In genomic region chr7:106480161-106480579, GRCh38 we compare ENCODE assay signal across 11 cellular contexts.
DNase-seq lines count a peak whose midpoint lies in the region; ATAC-seq and TF ChIP-seq lines count a peak whose summit lies in the region.
"Had no signal": no experiment of that assay in that cellular context is flagged by ENCODE, and none has a peak within 500 bp of the region (broad histone marks: within the 10 kb centered on the region; RNA-seq: fewer than 3 reads in every experiment).

No MANE protein-coding gene starts in this region.

- intact Hi-C loops in activated CD4-positive, alpha-beta memory T cell treated with anti-CD3 and anti-CD28 coated beads for 36 hours (cut with micrococcal nuclease): loop anchor here (1.0 to 5.0 kb wide), 7 partner anchors 55 to 257 kb away; no protein-coding TSS in a partner anchor
- intact Hi-C loops in transverse colon (cut with DNase I; ENCODE audit: low total_unique reads): no loop called here

- H3K27me3 ChIP-seq in neural progenitor cell (no peaks in the 10 kb centered on the region), transverse colon (no peaks in the 10 kb centered on the region)

- H3K9me3 ChIP-seq in neural progenitor cell (ENCODE audit: low read depth): no peaks in the 10 kb centered on the region
- no peaks in the 10 kb centered on the region for H3K9me3 ChIP-seq in transverse colon
- H3K9me3 ChIP-seq: spleen had no signal

- H3K36me3 ChIP-seq in neural progenitor cell (no peaks in the 10 kb centered on the region), transverse colon (no peaks in the 10 kb centered on the region)
- H3K36me3 ChIP-seq: spleen had no signal

- no peak for TF ChIP-seq POLR2A in transverse colon (IDR thresholded peaks at IDR 0.05)

- peaks cover 44% of the 10 kb centered on the region for H3K4me1 Mint-ChIP-seq in activated CD4-positive, alpha-beta memory T cell treated with anti-CD3 and anti-CD28 coated beads for 36 hours (ENCODE audit: low read depth)
- H3K4me1 Mint-ChIP-seq in activated CD4-positive, alpha-beta memory T cell treated with anti-CD3 and anti-CD28 coated beads, Interleukin-2, amount 10 ng/mL, durations not matched to agents 7 days and 5 days: peaks cover 20% of the 10 kb centered on the region
- H3K4me1 Mint-ChIP-seq in neural progenitor cell: no peaks in the 10 kb centered on the region

- no peak for TF ChIP-seq EP300 in transverse colon (IDR thresholded peaks at IDR 0.05; ENCODE audit: low read depth)

- H3K27ac ChIP-seq in neural progenitor cell (no peak overlapping the region), transverse colon (no peak overlapping the region)
- H3K27ac ChIP-seq: spleen had no signal

- H3K4me1 ChIP-seq in neural progenitor cell (no peaks in the 10 kb centered on the region), transverse colon (peaks cover 0 to 2% (median 0%) of the 10 kb centered on the region in 4 donors)

- H3K4me3 ChIP-seq in neural progenitor cell (no peak overlapping the region), transverse colon (no peak overlapping the region)
- H3K4me3 ChIP-seq: spleen had no signal

- no peak for TF ChIP-seq CTCF in neural progenitor cell (IDR thresholded peaks at IDR 0.05)
- TF ChIP-seq CTCF in transverse colon (IDR thresholded peaks at IDR 0.05): no peak

- POLR2A ChIA-PET in activated CD4-positive, alpha-beta memory T cell treated with anti-CD3 and anti-CD28 coated beads for 36 hours (lab: Charles Lee): interaction anchor here (0.6 to 1.3 kb wide), 3 partner anchors 61 to 220 kb away, joined by 3 to 6 read pairs (median 3); no protein-coding TSS in a partner anchor
- POLR2A ChIA-PET in activated CD4-positive, alpha-beta memory T cell treated with anti-CD3 and anti-CD28 coated beads, Interleukin-2, amount 10 ng/mL, durations not matched to agents 7 days and 5 days (lab: Charles Lee): no interaction called here

- CTCF ChIA-PET in activated CD4-positive, alpha-beta memory T cell treated with anti-CD3 and anti-CD28 coated beads for 36 hours (lab: Charles Lee): no interaction called here
- CTCF ChIA-PET in activated CD4-positive, alpha-beta memory T cell treated with anti-CD3 and anti-CD28 coated beads, Interleukin-2, amount 10 ng/mL, durations not matched to agents 7 days and 5 days (lab: Charles Lee): no interaction called here

- H4K20me1 ChIP-seq in neural progenitor cell (ENCODE audit: low read depth): no peaks in the 10 kb centered on the region

- H3K4me3 Mint-ChIP-seq in activated CD4-positive, alpha-beta memory T cell treated with anti-CD3 and anti-CD28 coated beads for 36 hours: no peak overlapping the region
- no peak overlapping the region for H3K4me3 Mint-ChIP-seq in activated CD4-positive, alpha-beta memory T cell treated with anti-CD3 and anti-CD28 coated beads, Interleukin-2, amount 10 ng/mL, durations not matched to agents 7 days and 5 days
- no peak overlapping the region for H3K4me3 Mint-ChIP-seq in neural progenitor cell
- H3K4me3 Mint-ChIP-seq: dendritic cell treated with granulocyte-macrophage colony-stimulating factor and Interleukin-4, amounts not matched to agents 40 ng/mL and 50 ng/mL, for 4 days had no signal

- no peaks in the 10 kb centered on the region for H3F3A ChIP-seq in neural progenitor cell (ENCODE audit: low read depth)

- peaks cover 15% of the 10 kb centered on the region for H3K27me3 Mint-ChIP-seq in activated CD4-positive, alpha-beta memory T cell treated with anti-CD3 and anti-CD28 coated beads for 36 hours
- H3K27me3 Mint-ChIP-seq in activated CD4-positive, alpha-beta memory T cell treated with anti-CD3 and anti-CD28 coated beads, Interleukin-2, amount 10 ng/mL, durations not matched to agents 7 days and 5 days: peaks cover 10% of the 10 kb centered on the region
- no peaks in the 10 kb centered on the region for H3K27me3 Mint-ChIP-seq in neural progenitor cell (ENCODE audit: insufficient read depth, low read depth)

- H3K79me2 ChIP-seq in neural progenitor cell (ENCODE audit: low read depth): no peaks in the 10 kb centered on the region

- 78 to 82% methylated on average over 1 of the region's 1 CpG for WGBS in transverse colon (ENCODE audit: low coverage in 1 of 2), 2 donors

- in situ Hi-C loops in transverse colon (cut with MboI; ENCODE audit: low pct_ligation_motif_present in 1 of 4, low pct_unique_long_range_greater_than_20kb in 1 of 4, low sequenced_read_pairs in 3 of 4): no loop called here

- ATAC-seq in GM21723 (IDR thresholded peaks at IDR 0.05; ENCODE audit: unreplicated experiment) (peak; percentile 81), HG03280 (IDR thresholded peaks at IDR 0.05; ENCODE audit: unreplicated experiment) (peak; percentile 79)

- H3K27ac Mint-ChIP-seq in activated CD4-positive, alpha-beta memory T cell treated with anti-CD3 and anti-CD28 coated beads for 36 hours: peak overlapping the region; percentile 44
- no peak overlapping the region for H3K27ac Mint-ChIP-seq in activated CD4-positive, alpha-beta memory T cell treated with anti-CD3 and anti-CD28 coated beads, Interleukin-2, amount 10 ng/mL, durations not matched to agents 7 days and 5 days
- no peak overlapping the region for H3K27ac Mint-ChIP-seq in neural progenitor cell
- H3K27ac Mint-ChIP-seq: dendritic cell treated with granulocyte-macrophage colony-stimulating factor and Interleukin-4, amounts not matched to agents 40 ng/mL and 50 ng/mL, for 4 days had no signal

- DNase-seq in activated CD4-positive, alpha-beta memory T cell treated with anti-CD3 and anti-CD28 coated beads for 36 hours: no peak
- no peak for DNase-seq in activated CD4-positive, alpha-beta memory T cell treated with anti-CD3 and anti-CD28 coated beads, Interleukin-2, amount 10 ng/mL, durations not matched to agents 7 days and 5 days
- DNase-seq in neural progenitor cell (ENCODE audit: low spot score) (no peak), iPS-NIHi7 (ENCODE audit: extremely low spot score) (no peak), NCI-H748 (lab: John Stamatoyannopoulos, UW; ENCODE audit: unreplicated experiment) (no peak), transverse colon (no peak)
- DNase-seq: ACHN, spleen had no signal

- no peak overlapping the region for H3K9ac ChIP-seq in neural progenitor cell

- no peak overlapping the region for H3K4me2 ChIP-seq in neural progenitor cell

- no peaks in the 10 kb centered on the region for H3K36me3 Mint-ChIP-seq in activated CD4-positive, alpha-beta memory T cell treated with anti-CD3 and anti-CD28 coated beads for 36 hours
- H3K36me3 Mint-ChIP-seq in activated CD4-positive, alpha-beta memory T cell treated with anti-CD3 and anti-CD28 coated beads, Interleukin-2, amount 10 ng/mL, durations not matched to agents 7 days and 5 days (ENCODE audit: low read depth): no peaks in the 10 kb centered on the region
- no peaks in the 10 kb centered on the region for H3K36me3 Mint-ChIP-seq in neural progenitor cell

- H2AFZ ChIP-seq in neural progenitor cell (replicated peaks): peak overlapping the region; percentile 29

- H3K9me3 Mint-ChIP-seq in activated CD4-positive, alpha-beta memory T cell treated with anti-CD3 and anti-CD28 coated beads for 36 hours: no peaks in the 10 kb centered on the region
- H3K9me3 Mint-ChIP-seq in activated CD4-positive, alpha-beta memory T cell treated with anti-CD3 and anti-CD28 coated beads, Interleukin-2, amount 10 ng/mL, durations not matched to agents 7 days and 5 days: no peaks in the 10 kb centered on the region
- H3K9me3 Mint-ChIP-seq in neural progenitor cell: no peaks in the 10 kb centered on the region
- H3K9me3 Mint-ChIP-seq: dendritic cell treated with granulocyte-macrophage colony-stimulating factor and Interleukin-4, amounts not matched to agents 40 ng/mL and 50 ng/mL, for 4 days had no signal
